ENCODE assay signal across 12 cellular contexts in genomic region chr18:44779893-44780292, GRCh38.
"Had no signal": no experiment of that assay in that cellular context is flagged by ENCODE, and none has a peak within 500 bp of the region (broad histone marks: within the 10 kb centered on the region; RNA-seq: fewer than 3 reads in every experiment).

No MANE protein-coding gene starts in this region.

- H3K4me3 Mint-ChIP-seq: activated naive CD4-positive, alpha-beta T cell treated with anti-CD3 and anti-CD28 coated beads for 36 hours; activated T-helper 17 cell treated with anti-CD3 and anti-CD28 coated beads, Interleukin-2, amount 50 U/mL, for 72 hours; dendritic cell treated with granulocyte-macrophage colony-stimulating factor and Interleukin-4, amounts not matched to agents 40 ng/mL and 50 ng/mL, for 4 days; effector memory CD8-positive, alpha-beta T cell had no signal

- H3K27me3 ChIP-seq: pancreas had no signal

- H3K9me3 Mint-ChIP-seq: activated naive CD4-positive, alpha-beta T cell treated with anti-CD3 and anti-CD28 coated beads for 36 hours; activated T-helper 17 cell treated with anti-CD3 and anti-CD28 coated beads, Interleukin-2, amount 50 U/mL, for 72 hours; dendritic cell treated with granulocyte-macrophage colony-stimulating factor and Interleukin-4, amounts not matched to agents 40 ng/mL and 50 ng/mL, for 4 days; effector memory CD8-positive, alpha-beta T cell had no signal

- H3K9me3 ChIP-seq: mucosa of descending colon, pancreas had no signal

- FAIRE-seq: pancreas had no signal

- H3K4me3 ChIP-seq: mucosa of descending colon, pancreas had no signal

- H3K36me3 ChIP-seq: pancreas had no signal

- H3K4me1 Mint-ChIP-seq: activated T-helper 17 cell treated with anti-CD3 and anti-CD28 coated beads, Interleukin-2, amount 50 U/mL, for 72 hours had no signal

- H3K27ac Mint-ChIP-seq: activated naive CD4-positive, alpha-beta T cell treated with anti-CD3 and anti-CD28 coated beads for 36 hours; activated T-helper 17 cell treated with anti-CD3 and anti-CD28 coated beads, Interleukin-2, amount 50 U/mL, for 72 hours; dendritic cell treated with granulocyte-macrophage colony-stimulating factor and Interleukin-4, amounts not matched to agents 40 ng/mL and 50 ng/mL, for 4 days; effector memory CD8-positive, alpha-beta T cell had no signal

- DNase-seq: activated CD4-positive, alpha-beta T cell treated with anti-CD3 and anti-CD28 coated beads, Interleukin-2, amount 50 U/mL, for 1 hour; activated CD4-positive, CD25-positive, alpha-beta regulatory T cell; activated naive CD4-positive, alpha-beta T cell treated with anti-CD3 and anti-CD28 coated beads for 36 hours; activated T-cell treated with anti-CD3 and anti-CD28 coated beads for 4 hours; cerebellar nuclear complex; effector memory CD8-positive, alpha-beta T cell; mucosa of descending colon; pancreas; stimulated activated CD4-positive, alpha-beta T cell treated with anti-CD3 and anti-CD28 coated beads, Interleukin-2, amount 100 ng/mL, for 24 hours; stimulated activated naive CD4-positive, alpha-beta T cell had no signal
